In the genomic region with DNA sequence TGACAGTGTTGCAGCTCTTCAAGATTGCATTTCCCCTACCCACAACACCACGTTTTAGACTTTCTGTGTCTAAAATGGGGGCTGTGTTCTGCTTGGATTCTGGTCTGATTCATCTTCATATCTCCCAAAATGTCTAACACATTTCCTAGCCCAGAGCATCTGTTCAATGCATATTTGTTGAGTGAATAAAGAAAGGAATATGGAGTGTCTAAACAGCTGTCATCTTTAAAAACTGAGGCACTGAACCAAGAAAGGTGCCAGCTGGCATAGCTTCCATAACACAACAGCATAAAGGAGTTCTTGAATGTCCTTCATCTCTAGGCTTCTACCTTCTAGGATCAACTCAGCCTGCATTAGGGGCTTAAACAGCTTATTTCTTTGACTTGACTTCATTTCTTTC, we compare ENCODE assay signal across 24 cellular contexts.
DNase-seq lines count a peak whose midpoint lies in the region; TF ChIP-seq lines count a peak whose summit lies in the region.
"Had no signal": no experiment of that assay in that cellular context is flagged by ENCODE, and none has a peak within 500 bp of the region (broad histone marks: within the 10 kb centered on the region; RNA-seq: fewer than 3 reads in every experiment).

No MANE protein-coding gene starts in this region.

- no peak overlapping the region for H3K4me3 ChIP-seq in GM23248
- no peak overlapping the region for H3K4me3 ChIP-seq in fibroblast of the aortic adventitia (ENCODE audit: low read depth, low read length)
- no peak overlapping the region for H3K4me3 ChIP-seq in suprapubic skin
- H3K4me3 ChIP-seq: SJSA1 had no signal

- H3K9me3 ChIP-seq in GM23248 (ENCODE audit: low read depth) (no peaks in the 10 kb centered on the region), suprapubic skin (no peaks in the 10 kb centered on the region)
- H3K9me3 ChIP-seq: Caco-2, SJSA1 had no signal

- no peak for TF ChIP-seq EP300 in suprapubic skin (IDR thresholded peaks at IDR 0.05)

- no peak for TF ChIP-seq CTCF in fibroblast of the aortic adventitia (IDR thresholded peaks at IDR 0.05; ENCODE audit: insufficient read depth, low read length)
- no peak for TF ChIP-seq CTCF in suprapubic skin (IDR thresholded peaks at IDR 0.05)

- peaks cover 49% of the 10 kb centered on the region for H3F3A ChIP-seq in GM23248 (ENCODE audit: insufficient read depth)

- peaks cover 16% of the 10 kb centered on the region for H4K20me1 ChIP-seq in GM23248 (ENCODE audit: insufficient read depth)

- in situ Hi-C loops in GM23248 (cut with MboI), result no loop called here

- no peak for DNase-seq in GM23248
- DNase-seq in NCI-H446 treated with DMSO at 0.1 percent for 48 hours (lab: John Stamatoyannopoulos, UW), result peak; percentile 28
- peak; percentile 50 for DNase-seq in fibroblast of the aortic adventitia (ENCODE audit: low read depth)
- DNase-seq in superior temporal gyrus (ENCODE audit: extremely low spot score), result peak; percentile 74
- DNase-seq in NCI-H146 (lab: John Stamatoyannopoulos, UW), result no peak
- no peak for DNase-seq in NCI-H1417 (lab: John Stamatoyannopoulos, UW)
- DNase-seq in suprapubic skin (ENCODE audit: low spot score in 2 of 2), result no peak
- DNase-seq: AML-193; C1 segment of cervical spinal cord; Caco-2; CD4-positive, alpha-beta memory T cell; DMS79 treated with DMSO at 0.1 percent for 48 hours; H7; KG1; MM.1S; NCI-H1694 treated with DMSO at 0.1 percent for 48 hours; NCI-H2081 treated with DMSO at 0.1 percent for 48 hours; NCI-H2171; NCI-H226; NCI-H526; Right ventricle myocardium superior; RPMI8226; T-cell had no signal

- no peak overlapping the region for H2AFZ ChIP-seq in GM23248

- no peak for TF ChIP-seq POLR2A in suprapubic skin (IDR thresholded peaks at IDR 0.05)

- H3K9ac ChIP-seq in GM23248, result no peak overlapping the region

- peak overlapping the region; percentile 2 for H3K4me2 ChIP-seq in GM23248 (ENCODE audit: unreplicated experiment)

- H3K79me2 ChIP-seq in GM23248 (ENCODE audit: insufficient read depth), result peaks cover 100% of the 10 kb centered on the region

- H3K4me1 ChIP-seq in GM23248 (ENCODE audit: insufficient read depth) (peaks cover 26% of the 10 kb centered on the region), suprapubic skin (no peaks in the 10 kb centered on the region)
- H3K4me1 ChIP-seq: Caco-2, SJSA1 had no signal

- H3K27ac ChIP-seq in GM23248 (no peak overlapping the region), suprapubic skin (no peak overlapping the region)
- H3K27ac ChIP-seq: SJSA1 had no signal

- WGBS in GM23248 (ENCODE audit: low coverage in 1 of 2, low lambda C conversion rate in 2 of 2, missing lambda C conversion rate in 2 of 2), 2 experiments, result 42 to 43% methylated on average over 1 of the region's 1 CpG
- 76% methylated on average over 1 of the region's 1 CpG for WGBS in suprapubic skin

- H3K36me3 ChIP-seq in GM23248 (ENCODE audit: low read depth) (peaks cover 67% of the 10 kb centered on the region), suprapubic skin (no peaks in the 10 kb centered on the region)

- H3K9me2 ChIP-seq in GM23248 (ENCODE audit: insufficient read depth), result no peaks in the 10 kb centered on the region

- H3K27me3 ChIP-seq in GM23248 (replicated peaks; ENCODE audit: insufficient read depth) (no peaks in the 10 kb centered on the region), suprapubic skin (no peaks in the 10 kb centered on the region)
- H3K27me3 ChIP-seq: SJSA1 had no signal

Comparison
In these comparisons a context has a peak if more than half of its experiments do, and no peak if none do; other contexts are left out.
1. DNase-seq: peak in NCI-H446 treated with DMSO at 0.1 percent for 48 hours (single experiment), fibroblast of the aortic adventitia (single experiment) and superior temporal gyrus (single experiment); none in GM23248 (single experiment), NCI-H146 (single experiment), NCI-H1417 (0 of 3) and suprapubic skin (0 of 2).